Comparison of ENCODE assay signal across 9 cellular contexts in genomic region chr19:47363758-47364529, GRCh38. TPM values are rescaled to one million over a fixed set of nuclear protein-coding genes. Genes with fewer than 3 reads are reported as not detected.
DNase-seq lines count a peak whose midpoint lies in the region; ATAC-seq and TF ChIP-seq lines count a peak whose summit lies in the region.
"Had no signal": no experiment of that assay in that cellular context is flagged by ENCODE, and none has a peak within 500 bp of the region (broad histone marks: within the 10 kb centered on the region; RNA-seq: fewer than 3 reads in every experiment).

No MANE protein-coding gene starts in this region.

- H3K18ac ChIP-seq in mesendoderm (ENCODE audit: low read length): no peak overlapping the region

- no peak for TF ChIP-seq EP300 in sigmoid colon (IDR thresholded peaks at IDR 0.05)

- H2BK120ac ChIP-seq in mesendoderm (ENCODE audit: low read depth, low read length): no peak overlapping the region

- intact Hi-C loops in sigmoid colon (cut with DNase I): no loop called here

- H3K27ac Mint-ChIP-seq in HFFc6: no peak overlapping the region
- H3K27ac Mint-ChIP-seq: activated naive CD4-positive, alpha-beta T cell treated with anti-CD3 and anti-CD28 coated beads for 36 hours had no signal

- no peak overlapping the region for H3K4me3 Mint-ChIP-seq in HFFc6
- H3K4me3 Mint-ChIP-seq: activated naive CD4-positive, alpha-beta T cell treated with anti-CD3 and anti-CD28 coated beads for 36 hours had no signal

- no peak overlapping the region for H3K27ac ChIP-seq in mesendoderm (ENCODE audit: low read depth, low read length)
- no peak overlapping the region for H3K27ac ChIP-seq in sigmoid colon

- H3K9ac ChIP-seq in mesendoderm (ENCODE audit: low read length): no peak overlapping the region

- H3K4me2 ChIP-seq in mesendoderm (ENCODE audit: low read length): no peak overlapping the region
- H3K4me2 ChIP-seq: smooth muscle cell had no signal

- WGBS in mesendoderm (ENCODE audit: extremely low coverage, insufficient coverage, low lambda C conversion rate): no CpG with 5 or more reads among the region's 13 CpGs
- 85 to 89% methylated on average over 13 of the region's 13 CpGs for WGBS in sigmoid colon, 2 donors

- peak; percentile 9 for DNase-seq in HFFc6
- DNase-seq in amniotic epithelial cell (ENCODE audit: low read depth): peak; percentile 45
- peak; percentile 61 for DNase-seq in mesendoderm
- DNase-seq in sigmoid colon: no peak
- DNase-seq: activated naive CD4-positive, alpha-beta T cell treated with anti-CD3 and anti-CD28 coated beads for 36 hours; stimulated activated naive CD4-positive, alpha-beta T cell had no signal

- H4K8ac ChIP-seq in mesendoderm (ENCODE audit: low read depth, low read length): no peak overlapping the region

- no peaks in the 10 kb centered on the region; the same call in none of the 2 replicates for H3K27me3 Mint-ChIP-seq in HFFc6 (ENCODE audit: insufficient read depth)

- H3K9me3 ChIP-seq in sigmoid colon: no peaks in the 10 kb centered on the region

- H3K4ac ChIP-seq in mesendoderm (ENCODE audit: low read depth, low read length): no peak overlapping the region

- H2BK5ac ChIP-seq in mesendoderm (ENCODE audit: low read length): no peak overlapping the region

- H3K79me2 ChIP-seq in mesendoderm (ENCODE audit: control insufficient read depth, insufficient read depth, low read length): no peaks in the 10 kb centered on the region

- H3K4me1 ChIP-seq in mesendoderm (ENCODE audit: control insufficient read depth, low read depth, low read length): no peaks in the 10 kb centered on the region
- no peaks in the 10 kb centered on the region for H3K4me1 ChIP-seq in sigmoid colon

- H3K9me3 Mint-ChIP-seq in HFFc6: no peaks in the 10 kb centered on the region
- H3K9me3 Mint-ChIP-seq: activated naive CD4-positive, alpha-beta T cell treated with anti-CD3 and anti-CD28 coated beads for 36 hours had no signal

- no peak overlapping the region for H3K23ac ChIP-seq in mesendoderm (ENCODE audit: low read length)

- H2AK5ac ChIP-seq in mesendoderm (ENCODE audit: low read length): no peak overlapping the region

- H2BK15ac ChIP-seq in mesendoderm (replicated peaks; ENCODE audit: low read depth): no peak overlapping the region

- peaks cover 8% of the 10 kb centered on the region for H3K4me1 Mint-ChIP-seq in HFFc6 (ENCODE audit: low read depth)

- no peak for TF ChIP-seq POLR2A in sigmoid colon (IDR thresholded peaks at IDR 0.05)

- H3K36me3 ChIP-seq in mesendoderm (ENCODE audit: control insufficient read depth, insufficient read depth, low read length): peaks cover 18% of the 10 kb centered on the region
- H3K36me3 ChIP-seq in sigmoid colon: peaks cover 22 to 94% (median 56%) of the 10 kb centered on the region in 4 donors

- H3K36me3 Mint-ChIP-seq in HFFc6 (ENCODE audit: low read depth): peaks cover 23% of the 10 kb centered on the region

- H3K4me3 ChIP-seq in mesendoderm (ENCODE audit: low read length) (no peak overlapping the region), sigmoid colon (no peak overlapping the region)
- H3K4me3 ChIP-seq: smooth muscle cell had no signal

- H3K27me3 ChIP-seq in mesendoderm (ENCODE audit: insufficient read depth, low read length, poor library complexity) (no peaks in the 10 kb centered on the region), sigmoid colon (no peaks in the 10 kb centered on the region)

- no peak overlapping the region for H4K5ac ChIP-seq in mesendoderm (ENCODE audit: low read length)

- no peak overlapping the region for H3K56ac ChIP-seq in mesendoderm (ENCODE audit: low read length)

- no peak for ATAC-seq in HG03135 (IDR thresholded peaks at IDR 0.05; ENCODE audit: unreplicated experiment)
- ATAC-seq in GM19351 (IDR thresholded peaks at IDR 0.05; ENCODE audit: unreplicated experiment): no peak

- H3K79me1 ChIP-seq in mesendoderm (ENCODE audit: low read length): no peaks in the 10 kb centered on the region

- TF ChIP-seq CTCF in HFFc6 (IDR thresholded peaks at IDR 0.05): no peak
- no peak for TF ChIP-seq CTCF in sigmoid colon (IDR thresholded peaks at IDR 0.05)

RNA-seq across cellular contexts. Expression of gene DHX34, which starts 14.8 kb away (rescaled TPM):
- 10 to 100 TPM; 11.8 to 14.4 (median 12.6) TPM for total RNA-seq in HFFc6 (2021; fragmentation: NEBNext Ultra II Directional; extraction: Animal tissue kit (Norgen Biotek cat#: 25700))
- polyA plus RNA-seq in mesendoderm (2013, experiment 1 of 2): 19.0 TPM
- 19.1 TPM for polyA plus RNA-seq in mesendoderm (2013, experiment 2 of 2)
- 10 to 100 TPM in 2 of 4 donors, 1 to 10 TPM in 2; 8.6 to 11.9 (median 9.6) TPM for total RNA-seq in sigmoid colon
- 10 to 100 TPM in 1 of 3 donors, 1 to 10 TPM in 2; 3.0 to 12.7 (median 3.7) TPM for polyA plus RNA-seq in sigmoid colon

RNA-seq across cellular contexts. Expression of gene C5AR2, which starts 32.0 kb away (rescaled TPM):
- total RNA-seq in HFFc6 (2021; fragmentation: NEBNext Ultra II Directional; extraction: Animal tissue kit (Norgen Biotek cat#: 25700)): under 1 TPM in 4 of 6 experiments, not detected in 2; 0.03 to 0.14 (median 0.05) TPM
- 0.29 TPM for polyA plus RNA-seq in mesendoderm (2013, experiment 1 of 2)
- 0.14 TPM for polyA plus RNA-seq in mesendoderm (2013, experiment 2 of 2)
- total RNA-seq in sigmoid colon: 1 to 10 TPM; 1.1 to 2.7 (median 1.6) TPM
- 1 to 10 TPM in 1 of 3 donors, under 1 TPM in 2; 0.60 to 1.4 (median 0.69) TPM for polyA plus RNA-seq in sigmoid colon
- total RNA-seq: activated naive CD4-positive, alpha-beta T cell treated with anti-CD3 and anti-CD28 coated beads for 36 hours had no signal
- polyA plus RNA-seq: smooth muscle cell had no signal

RNA-seq across cellular contexts. Expression of gene C5AR1, which starts 54.3 kb away (rescaled TPM):
- total RNA-seq in HFFc6 (2021; fragmentation: NEBNext Ultra II Directional; extraction: Animal tissue kit (Norgen Biotek cat#: 25700)): under 1 TPM; 0.24 to 0.95 (median 0.35) TPM
- polyA plus RNA-seq in mesendoderm (2013, experiment 1 of 2): 2.3 TPM
- 2.3 TPM for polyA plus RNA-seq in mesendoderm (2013, experiment 2 of 2)
- total RNA-seq in sigmoid colon: 10 to 100 TPM in 2 of 4 donors, 1 to 10 TPM in 2; 6.9 to 19.4 (median 8.9) TPM
- polyA plus RNA-seq in sigmoid colon: 10 to 100 TPM in 1 of 3 donors, 1 to 10 TPM in 2; 5.4 to 10.6 (median 6.7) TPM

RNA-seq across cellular contexts. Expression of gene MEIS3, which starts 55.4 kb away (rescaled TPM):
- 10 to 100 TPM; 34.1 to 50.3 (median 46.3) TPM for total RNA-seq in HFFc6 (2021; fragmentation: NEBNext Ultra II Directional; extraction: Animal tissue kit (Norgen Biotek cat#: 25700))
- 65.7 TPM for polyA plus RNA-seq in mesendoderm (2013, experiment 1 of 2)
- polyA plus RNA-seq in mesendoderm (2013, experiment 2 of 2): 64.6 TPM
- total RNA-seq in sigmoid colon: 10 to 100 TPM; 11.8 to 19.4 (median 13.4) TPM
- 1 to 10 TPM in 2 of 3 donors, under 1 TPM in 1; 0.92 to 7.6 (median 7.2) TPM for polyA plus RNA-seq in sigmoid colon
- total RNA-seq: activated naive CD4-positive, alpha-beta T cell treated with anti-CD3 and anti-CD28 coated beads for 36 hours had no signal

Comparison
In these comparisons a context has a peak if more than half of its experiments do, and no peak if none do; other contexts are left out.
1. RNA of gene C5AR1, which starts 54.3 kb away (total RNA-seq): 6.9 to 19.4 TPM in sigmoid colon; 0.24 to 0.95 TPM in HFFc6; every median in the first group is over 4 times any median in the second.